1 cellular context compared by ENCODE assay signal in the genomic region with DNA sequence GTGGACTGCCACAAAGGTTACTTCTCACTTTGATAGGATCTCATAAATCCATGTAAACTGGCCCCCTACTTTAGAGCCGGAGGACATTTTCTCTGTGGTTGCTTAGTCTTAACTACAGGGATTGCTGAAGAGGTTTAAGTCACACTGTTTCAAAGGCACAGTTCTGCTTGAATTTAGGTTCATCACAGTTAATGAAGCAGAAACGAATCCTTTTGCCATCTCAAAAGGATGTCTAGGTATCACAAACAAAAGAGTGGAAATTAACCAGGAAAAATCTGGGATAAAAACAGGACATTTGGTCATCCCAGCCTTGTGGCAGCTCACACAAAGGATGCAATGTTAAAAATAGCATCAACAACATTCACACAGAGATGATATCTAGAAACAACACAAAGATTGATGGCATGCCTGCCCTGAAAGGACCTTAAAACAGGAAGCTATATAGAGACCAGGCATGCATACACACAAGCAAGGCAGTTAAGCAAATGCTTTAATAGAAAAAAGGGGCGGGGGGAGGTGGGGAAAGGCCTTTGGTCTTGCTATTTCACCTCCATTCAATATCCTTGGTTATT.
TF ChIP-seq lines count a peak whose summit lies in the region.

No MANE protein-coding gene starts in this region.

TF ChIP-seq in SK-N-SH, 30 proteins besides CTCF, POLR2A, EP300 and RAD21 (continued from another document):
- peak; percentile 51 for TF ChIP-seq GATA2 (CRISPR knock-in tag; IDR thresholded peaks at IDR 0.05)
- no peak for TF ChIP-seq RFX5 (IDR thresholded peaks at IDR 0.05; ENCODE audit: low read length)
- TF ChIP-seq RXRA (IDR thresholded peaks at IDR 0.05; ENCODE audit: borderline replicate concordance, low read depth), result 0 out of 2 replicates have a peak, but pooled peaks have one; percentile 23
- no peak for TF ChIP-seq YY1 (IDR thresholded peaks at IDR 0.05; ENCODE audit: low read depth)
- peak; percentile 11; the same call in 1 of the 2 replicates for TF ChIP-seq RCOR1 (IDR thresholded peaks at IDR 0.05; ENCODE audit: low read length)
- peak; percentile 78 for TF ChIP-seq MEF2A (IDR thresholded peaks at IDR 0.05; ENCODE audit: borderline replicate concordance, low read depth)
- TF ChIP-seq FOSL2 (IDR thresholded peaks at IDR 0.05; ENCODE audit: borderline replicate concordance, low read depth), result 0 out of 2 replicates have a peak, but pooled peaks have one; percentile 11
- no peak for TF ChIP-seq CHD2 (IDR thresholded peaks at IDR 0.05; ENCODE audit: low read length, partially characterized antibody)
- TF ChIP-seq, protein P1, sequence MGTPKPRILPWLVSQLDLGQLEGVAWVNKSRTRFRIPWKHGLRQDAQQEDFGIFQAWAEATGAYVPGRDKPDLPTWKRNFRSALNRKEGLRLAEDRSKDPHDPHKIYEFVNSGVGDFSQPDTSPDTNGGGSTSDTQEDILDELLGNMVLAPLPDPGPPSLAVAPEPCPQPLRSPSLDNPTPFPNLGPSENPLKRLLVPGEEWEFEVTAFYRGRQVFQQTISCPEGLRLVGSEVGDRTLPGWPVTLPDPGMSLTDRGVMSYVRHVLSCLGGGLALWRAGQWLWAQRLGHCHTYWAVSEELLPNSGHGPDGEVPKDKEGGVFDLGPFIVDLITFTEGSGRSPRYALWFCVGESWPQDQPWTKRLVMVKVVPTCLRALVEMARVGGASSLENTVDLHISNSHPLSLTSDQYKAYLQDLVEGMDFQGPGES (IDR thresholded peaks at IDR 0.05; ENCODE audit: low read depth, low read length), result no peak
- TF ChIP-seq TCF12 (IDR thresholded peaks at IDR 0.05), result peak; percentile 45
- TF ChIP-seq GABPA (IDR thresholded peaks at IDR 0.05; ENCODE audit: low read depth), result no peak
TF ChIP-seq in SK-N-SH: peak in this region for 7.
